19 cellular contexts compared by ENCODE assay signal in genomic region chr2:179435021-179435420, GRCh38.
DNase-seq lines count a peak whose midpoint lies in the region.
"Had no signal": no experiment of that assay in that cellular context is flagged by ENCODE, and none has a peak within 500 bp of the region (broad histone marks: within the 10 kb centered on the region; RNA-seq: fewer than 3 reads in every experiment).

No MANE protein-coding gene starts in this region.

- H3F3A ChIP-seq in GM23248 (ENCODE audit: insufficient read depth) = no peaks in the 10 kb centered on the region

- no peaks in the 10 kb centered on the region for H3K79me2 ChIP-seq in ACC112 (ENCODE audit: control insufficient read depth, insufficient read depth, low read length, unreplicated experiment)
- H3K79me2 ChIP-seq in GM23248 (ENCODE audit: insufficient read depth) = no peaks in the 10 kb centered on the region

- H3K4me1 ChIP-seq in ACC112 (ENCODE audit: control insufficient read depth, insufficient read depth, low read length, unreplicated experiment) (no peaks in the 10 kb centered on the region), GM23248 (ENCODE audit: insufficient read depth) (peaks cover 4% of the 10 kb centered on the region), adipocyte (ENCODE audit: control insufficient read depth, insufficient read depth, low read length) (no peaks in the 10 kb centered on the region)
- H3K4me1 ChIP-seq: SJSA1 had no signal

- H3K4me3 ChIP-seq in ACC112 (ENCODE audit: low read depth, low read length) (peak overlapping the region; percentile 42; the same call in 1 of the 2 replicates), GM23248 (peak overlapping the region; percentile 40), adipocyte (ENCODE audit: low read length) (no peak overlapping the region)
- H3K4me3 ChIP-seq: GM12878, SJSA1 had no signal

- DNase-seq in GM23248 (peak; percentile 44), adipocyte (ENCODE audit: low read depth) (peak; percentile 58), myocyte (ENCODE audit: low read depth) (peak; percentile 4), RKO (ENCODE audit: low spot score) (no peak), T-helper 2 cell (no peak), HPDE6-E6E7 (ENCODE audit: extremely low spot score) (no peak)
- no peak for DNase-seq in NK-92 treated with Interleukin-12 subunit alpha and Interleukin-12 subunit beta, amount 100 ng/mL, for 24 hours (lab: John Stamatoyannopoulos, UW)
- DNase-seq: CD4-positive, CD25-positive, alpha-beta regulatory T cell; H9; KBM-7; NCI-H1092; NCI-H146; NCI-H2029; NCI-H2227 treated with DMSO at 0.1 percent for 48 hours; NCI-H510A; NCI-H748 treated with DMSO at 0.1 percent for 48 hours had no signal

- H3K4me2 ChIP-seq in GM23248 (ENCODE audit: unreplicated experiment) = peak overlapping the region; percentile 69

- in situ Hi-C loops in GM23248 (cut with MboI) = no loop called here

- 32 to 34% methylated on average over 4 of the region's 4 CpGs for WGBS in GM23248 (ENCODE audit: low coverage in 1 of 2, low lambda C conversion rate in 2 of 2, missing lambda C conversion rate in 2 of 2), 2 experiments

- H4K20me1 ChIP-seq in GM23248 (ENCODE audit: insufficient read depth) = no peaks in the 10 kb centered on the region

- no peaks in the 10 kb centered on the region for H3K9me2 ChIP-seq in GM23248 (ENCODE audit: insufficient read depth)

- H3K9me3 ChIP-seq in GM23248 (ENCODE audit: low read depth) = no peaks in the 10 kb centered on the region
- H3K9me3 ChIP-seq in adipocyte (ENCODE audit: control insufficient read depth, low read length) = no peaks in the 10 kb centered on the region
- H3K9me3 ChIP-seq: SJSA1 had no signal

- H3K9ac ChIP-seq in GM23248 = no peak overlapping the region
- no peak overlapping the region for H3K9ac ChIP-seq in adipocyte (ENCODE audit: low read length)

- H3K36me3 ChIP-seq in ACC112 (ENCODE audit: insufficient read depth, low read length) (no peaks in the 10 kb centered on the region), GM23248 (ENCODE audit: low read depth) (no peaks in the 10 kb centered on the region), adipocyte (ENCODE audit: control insufficient read depth, insufficient read depth, low read length, severe bottlenecking) (no peaks in the 10 kb centered on the region)
- H3K36me3 ChIP-seq: SJSA1 had no signal

- H2AFZ ChIP-seq in ACC112 (ENCODE audit: low read length, unreplicated experiment) (peak overlapping the region; percentile 80), GM23248 (peak overlapping the region; percentile 75)

- H3K27ac ChIP-seq in ACC112 (ENCODE audit: low read depth, low read length) (no peak overlapping the region), GM23248 (no peak overlapping the region)
- H3K27ac ChIP-seq: SJSA1 had no signal

- H3K27me3 ChIP-seq in ACC112 (ENCODE audit: insufficient read depth, low read length) = no peaks in the 10 kb centered on the region
- no peaks in the 10 kb centered on the region for H3K27me3 ChIP-seq in GM23248 (replicated peaks; ENCODE audit: insufficient read depth)
- H3K27me3 ChIP-seq in adipocyte (replicated peaks; ENCODE audit: control insufficient read depth, insufficient read depth, low read length) = no peaks in the 10 kb centered on the region

Comparison
In these comparisons a context has a peak if more than half of its experiments do, and no peak if none do; other contexts are left out.
1. DNase-seq: peak in GM23248 (single experiment), adipocyte (single experiment) and myocyte (single experiment); none in RKO (single experiment), T-helper 2 cell (0 of 5), HPDE6-E6E7 (single experiment) and NK-92 treated with Interleukin-12 subunit alpha and Interleukin-12 subunit beta, amount 100 ng/mL, for 24 hours (single experiment).